1 cellular context compared by ENCODE assay signal in genomic region chr19:46610851-46611770, GRCh38.
TF ChIP-seq lines count a peak whose summit lies in the region.

No MANE protein-coding gene starts in this region.

TF ChIP-seq in WTC11, 78 proteins besides CTCF, POLR2A, EP300 and RAD21 (continued from another document):
- TF ChIP-seq ZNF532 (CRISPR knock-in tag; IDR thresholded peaks at IDR 0.05; ENCODE audit: borderline replicate concordance) (no peak), SMAD3 (CRISPR knock-in tag; IDR thresholded peaks at IDR 0.05; ENCODE audit: borderline replicate concordance) (no peak), ZNF671 (CRISPR knock-in tag; IDR thresholded peaks at IDR 0.05) (no peak), JAZF1 (CRISPR knock-in tag; IDR thresholded peaks at IDR 0.05) (no peak), ZNF121 (CRISPR knock-in tag; IDR thresholded peaks at IDR 0.05) (peak; percentile 84), E2F1 (CRISPR knock-in tag; IDR thresholded peaks at IDR 0.05) (no peak), TCF7 (CRISPR knock-in tag; IDR thresholded peaks at IDR 0.05; ENCODE audit: low read depth) (no peak), GRHL2 (CRISPR knock-in tag; IDR thresholded peaks at IDR 0.05; ENCODE audit: insufficient replicate concordance, severe bottlenecking) (no peak), SMAD4 (CRISPR knock-in tag; IDR thresholded peaks at IDR 0.05) (no peak), FOXP1 (CRISPR knock-in tag; IDR thresholded peaks at IDR 0.05; ENCODE audit: borderline replicate concordance) (no peak), TP53 (CRISPR knock-in tag; IDR thresholded peaks at IDR 0.05) (no peak), HMGXB4 (CRISPR knock-in tag; IDR thresholded peaks at IDR 0.05) (no peak), NFE2L1 (CRISPR knock-in tag; IDR thresholded peaks at IDR 0.05) (no peak), ZNF219 (CRISPR knock-in tag; IDR thresholded peaks at IDR 0.05; ENCODE audit: borderline replicate concordance) (no peak), PRRX2 (CRISPR knock-in tag; IDR thresholded peaks at IDR 0.05) (no peak), GABPB1 (CRISPR knock-in tag; IDR thresholded peaks at IDR 0.05) (no peak)
- TF ChIP-seq, protein P1, sequence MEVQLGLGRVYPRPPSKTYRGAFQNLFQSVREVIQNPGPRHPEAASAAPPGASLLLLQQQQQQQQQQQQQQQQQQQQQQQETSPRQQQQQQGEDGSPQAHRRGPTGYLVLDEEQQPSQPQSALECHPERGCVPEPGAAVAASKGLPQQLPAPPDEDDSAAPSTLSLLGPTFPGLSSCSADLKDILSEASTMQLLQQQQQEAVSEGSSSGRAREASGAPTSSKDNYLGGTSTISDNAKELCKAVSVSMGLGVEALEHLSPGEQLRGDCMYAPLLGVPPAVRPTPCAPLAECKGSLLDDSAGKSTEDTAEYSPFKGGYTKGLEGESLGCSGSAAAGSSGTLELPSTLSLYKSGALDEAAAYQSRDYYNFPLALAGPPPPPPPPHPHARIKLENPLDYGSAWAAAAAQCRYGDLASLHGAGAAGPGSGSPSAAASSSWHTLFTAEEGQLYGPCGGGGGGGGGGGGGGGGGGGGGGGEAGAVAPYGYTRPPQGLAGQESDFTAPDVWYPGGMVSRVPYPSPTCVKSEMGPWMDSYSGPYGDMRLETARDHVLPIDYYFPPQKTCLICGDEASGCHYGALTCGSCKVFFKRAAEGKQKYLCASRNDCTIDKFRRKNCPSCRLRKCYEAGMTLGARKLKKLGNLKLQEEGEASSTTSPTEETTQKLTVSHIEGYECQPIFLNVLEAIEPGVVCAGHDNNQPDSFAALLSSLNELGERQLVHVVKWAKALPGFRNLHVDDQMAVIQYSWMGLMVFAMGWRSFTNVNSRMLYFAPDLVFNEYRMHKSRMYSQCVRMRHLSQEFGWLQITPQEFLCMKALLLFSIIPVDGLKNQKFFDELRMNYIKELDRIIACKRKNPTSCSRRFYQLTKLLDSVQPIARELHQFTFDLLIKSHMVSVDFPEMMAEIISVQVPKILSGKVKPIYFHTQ (CRISPR knock-in tag; IDR thresholded peaks at IDR 0.05): no peak
- TF ChIP-seq, protein P2, sequence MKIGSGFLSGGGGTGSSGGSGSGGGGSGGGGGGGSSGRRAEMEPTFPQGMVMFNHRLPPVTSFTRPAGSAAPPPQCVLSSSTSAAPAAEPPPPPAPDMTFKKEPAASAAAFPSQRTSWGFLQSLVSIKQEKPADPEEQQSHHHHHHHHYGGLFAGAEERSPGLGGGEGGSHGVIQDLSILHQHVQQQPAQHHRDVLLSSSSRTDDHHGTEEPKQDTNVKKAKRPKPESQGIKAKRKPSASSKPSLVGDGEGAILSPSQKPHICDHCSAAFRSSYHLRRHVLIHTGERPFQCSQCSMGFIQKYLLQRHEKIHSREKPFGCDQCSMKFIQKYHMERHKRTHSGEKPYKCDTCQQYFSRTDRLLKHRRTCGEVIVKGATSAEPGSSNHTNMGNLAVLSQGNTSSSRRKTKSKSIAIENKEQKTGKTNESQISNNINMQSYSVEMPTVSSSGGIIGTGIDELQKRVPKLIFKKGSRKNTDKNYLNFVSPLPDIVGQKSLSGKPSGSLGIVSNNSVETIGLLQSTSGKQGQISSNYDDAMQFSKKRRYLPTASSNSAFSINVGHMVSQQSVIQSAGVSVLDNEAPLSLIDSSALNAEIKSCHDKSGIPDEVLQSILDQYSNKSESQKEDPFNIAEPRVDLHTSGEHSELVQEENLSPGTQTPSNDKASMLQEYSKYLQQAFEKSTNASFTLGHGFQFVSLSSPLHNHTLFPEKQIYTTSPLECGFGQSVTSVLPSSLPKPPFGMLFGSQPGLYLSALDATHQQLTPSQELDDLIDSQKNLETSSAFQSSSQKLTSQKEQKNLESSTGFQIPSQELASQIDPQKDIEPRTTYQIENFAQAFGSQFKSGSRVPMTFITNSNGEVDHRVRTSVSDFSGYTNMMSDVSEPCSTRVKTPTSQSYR (CRISPR knock-in tag; IDR thresholded peaks at IDR 0.05): 0 out of 2 replicates have a peak, but pooled peaks have one; percentile 23
- TF ChIP-seq, protein P3, sequence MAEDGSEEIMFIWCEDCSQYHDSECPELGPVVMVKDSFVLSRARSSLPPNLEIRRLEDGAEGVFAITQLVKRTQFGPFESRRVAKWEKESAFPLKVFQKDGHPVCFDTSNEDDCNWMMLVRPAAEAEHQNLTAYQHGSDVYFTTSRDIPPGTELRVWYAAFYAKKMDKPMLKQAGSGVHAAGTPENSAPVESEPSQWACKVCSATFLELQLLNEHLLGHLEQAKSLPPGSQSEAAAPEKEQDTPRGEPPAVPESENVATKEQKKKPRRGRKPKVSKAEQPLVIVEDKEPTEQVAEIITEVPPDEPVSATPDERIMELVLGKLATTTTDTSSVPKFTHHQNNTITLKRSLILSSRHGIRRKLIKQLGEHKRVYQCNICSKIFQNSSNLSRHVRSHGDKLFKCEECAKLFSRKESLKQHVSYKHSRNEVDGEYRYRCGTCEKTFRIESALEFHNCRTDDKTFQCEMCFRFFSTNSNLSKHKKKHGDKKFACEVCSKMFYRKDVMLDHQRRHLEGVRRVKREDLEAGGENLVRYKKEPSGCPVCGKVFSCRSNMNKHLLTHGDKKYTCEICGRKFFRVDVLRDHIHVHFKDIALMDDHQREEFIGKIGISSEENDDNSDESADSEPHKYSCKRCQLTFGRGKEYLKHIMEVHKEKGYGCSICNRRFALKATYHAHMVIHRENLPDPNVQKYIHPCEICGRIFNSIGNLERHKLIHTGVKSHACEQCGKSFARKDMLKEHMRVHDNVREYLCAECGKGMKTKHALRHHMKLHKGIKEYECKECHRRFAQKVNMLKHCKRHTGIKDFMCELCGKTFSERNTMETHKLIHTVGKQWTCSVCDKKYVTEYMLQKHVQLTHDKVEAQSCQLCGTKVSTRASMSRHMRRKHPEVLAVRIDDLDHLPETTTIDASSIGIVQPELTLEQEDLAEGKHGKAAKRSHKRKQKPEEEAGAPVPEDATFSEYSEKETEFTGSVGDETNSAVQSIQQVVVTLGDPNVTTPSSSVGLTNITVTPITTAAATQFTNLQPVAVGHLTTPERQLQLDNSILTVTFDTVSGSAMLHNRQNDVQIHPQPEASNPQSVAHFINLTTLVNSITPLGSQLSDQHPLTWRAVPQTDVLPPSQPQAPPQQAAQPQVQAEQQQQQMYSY (CRISPR knock-in tag; IDR thresholded peaks at IDR 0.05): no peak
